Comparison of ENCODE assay signal across 8 cellular contexts in the genomic region with DNA sequence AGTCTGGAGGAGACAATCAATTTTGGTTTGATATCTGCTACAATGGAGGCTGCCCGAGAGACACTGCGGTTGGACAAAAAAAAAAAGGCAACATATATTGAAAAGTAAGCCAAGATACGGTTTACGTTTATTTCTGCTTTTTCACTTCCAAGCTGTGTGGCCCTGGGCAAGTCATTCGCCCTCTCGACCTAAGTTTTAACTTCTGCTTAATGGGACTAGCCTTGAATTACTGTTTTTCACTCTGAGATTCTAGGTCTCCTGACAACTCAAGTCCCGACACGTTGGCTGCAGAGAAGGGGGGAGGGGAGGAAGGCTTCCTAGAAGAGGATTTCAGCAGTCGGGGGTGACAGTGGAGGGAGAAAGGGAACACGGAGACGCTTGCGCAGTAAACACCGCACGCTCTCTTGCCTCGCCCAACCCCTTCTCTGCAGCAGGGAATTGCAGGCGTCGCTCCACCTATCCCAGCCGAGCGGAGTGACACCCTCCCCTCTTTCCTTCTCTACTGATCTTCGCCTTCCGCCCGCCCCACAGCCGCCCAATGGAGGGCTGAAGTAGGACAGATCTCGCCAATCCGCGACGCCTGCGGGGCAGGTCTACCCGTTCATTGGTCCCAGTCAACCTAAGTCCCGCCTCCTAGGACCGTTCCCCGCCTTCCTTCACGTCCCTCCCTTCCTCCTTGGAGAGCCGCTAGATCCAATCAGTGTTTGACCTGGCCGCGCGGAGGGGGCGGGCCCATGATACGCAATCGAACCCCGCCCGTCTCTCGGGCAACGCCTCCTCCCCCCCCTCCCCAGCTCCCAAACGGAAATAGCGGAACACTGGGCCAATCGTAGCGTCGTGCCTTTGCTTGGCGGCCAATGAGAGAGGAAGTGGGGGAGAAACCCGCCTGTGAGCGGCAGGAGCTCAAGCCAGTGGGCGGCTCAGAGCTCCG. TPM values are rescaled to one million over a fixed set of nuclear protein-coding genes. Genes with fewer than 3 reads are reported as not detected.
DNase-seq lines count a peak whose midpoint lies in the region; ATAC-seq, FAIRE-seq and TF ChIP-seq lines count a peak whose summit lies in the region.

No MANE protein-coding gene starts in this region.

- DNase-seq in AG08395 (ENCODE audit: low spot score) (peak; percentile 99), NCI-H2227 (lab: John Stamatoyannopoulos, UW; ENCODE audit: unreplicated experiment) (peak; percentile 98), bronchial epithelial cell (ENCODE audit: low read depth) (peak; percentile 99), iPS-NIHi11 (ENCODE audit: low spot score) (peak; percentile 99)

- peak overlapping the region; percentile 46 for H3K4me3 ChIP-seq in WI38 (ENCODE audit: low read depth, low read length)
- peak overlapping the region; percentile 75 for H3K4me3 ChIP-seq in bronchial epithelial cell (ENCODE audit: low read depth, low read length)
- H3K4me3 ChIP-seq in skin epidermis: peak overlapping the region; percentile 59 to 89 (median 81)

- peak; percentile 94 for ATAC-seq in GM18909 (IDR thresholded peaks at IDR 0.05; ENCODE audit: poor library complexity, unreplicated experiment)
- ATAC-seq in HG03159 (IDR thresholded peaks at IDR 0.05; ENCODE audit: unreplicated experiment): peak; percentile 87

- no peaks in the 10 kb centered on the region for H3K27me3 ChIP-seq in bronchial epithelial cell (ENCODE audit: control insufficient read depth, insufficient read depth, low read length)

- peak; percentile 72 for FAIRE-seq in bronchial epithelial cell (lab: Jason Lieb, UNC)

- H3K36me3 ChIP-seq in bronchial epithelial cell (ENCODE audit: control insufficient read depth, insufficient read depth, low read length): no peaks in the 10 kb centered on the region

- H3K27ac ChIP-seq in skin epidermis: peak overlapping the region; percentile 59 to 95 (median 91)

- TF ChIP-seq CTCF in WI38 (IDR thresholded peaks at IDR 0.05; ENCODE audit: low read depth, low read length) (no peak), bronchial epithelial cell (IDR thresholded peaks at IDR 0.05; ENCODE audit: insufficient read depth, low read length, severe bottlenecking) (no peak)

RNA-seq across cellular contexts. Expression of gene AP2A1, which starts 0.5 kb away (rescaled TPM):
- total RNA-seq in bronchial epithelial cell: 25.5 and 33.5 TPM in 2 replicates

RNA-seq across cellular contexts. Expression of gene TSKS, which starts 3.2 kb away (rescaled TPM):
- total RNA-seq in bronchial epithelial cell: not detected in 2 replicates

RNA-seq across cellular contexts. Expression of gene FUZ, which starts 46.8 kb away (rescaled TPM):
- total RNA-seq in bronchial epithelial cell: 12.1 and 13.2 TPM in 2 replicates

RNA-seq across cellular contexts. Expression of gene MED25, which starts 51.8 kb away (rescaled TPM):
- total RNA-seq in bronchial epithelial cell: 8.2 and 10.2 TPM in 2 replicates

Comparison
In these comparisons a context has a peak if more than half of its experiments do, and no peak if none do; other contexts are left out.
1. Peak in every context shown above with its lines: DNase-seq, ATAC-seq, H3K4me3 ChIP-seq and H3K27ac ChIP-seq.